In genomic region chr19:18041054-18041453, GRCh38 we compare ENCODE assay signal across 2 cellular contexts.
TF ChIP-seq lines count a peak whose summit lies in the region.

No MANE protein-coding gene starts in this region.

TF ChIP-seq in HEK293, 187 proteins besides CTCF, POLR2A, EP300 and RAD21:
- TF ChIP-seq ZNF558 (tag by site-specific recombination; IDR thresholded peaks at IDR 0.05) (no peak), ZNF664 (tag by site-specific recombination; IDR thresholded peaks at IDR 0.05) (no peak), ZNF248 (tag by site-specific recombination; IDR thresholded peaks at IDR 0.05) (peak; percentile 98), OVOL3 (tag by site-specific recombination; IDR thresholded peaks at IDR 0.05) (no peak)

TF ChIP-seq in GM12878, 131 proteins besides CTCF, POLR2A, EP300 and RAD21:
- no peak for TF ChIP-seq MYC (IDR thresholded peaks at IDR 0.05; ENCODE audit: insufficient read depth, insufficient read length, insufficient replicate concordance, low read length, severe bottlenecking)
- TF ChIP-seq MXI1 (IDR thresholded peaks at IDR 0.05; ENCODE audit: low read depth, low read length) = no peak
- TF ChIP-seq STAT1 (conservative IDR thresholded peaks at IDR 0.05) = no peak
- no peak for TF ChIP-seq ZNF24 (IDR thresholded peaks at IDR 0.05)
- no peak for TF ChIP-seq BCLAF1 (IDR thresholded peaks at IDR 0.05)
- TF ChIP-seq CHD4 (IDR thresholded peaks at IDR 0.05) = no peak
